15 cellular contexts compared by ENCODE assay signal in the genomic region with DNA sequence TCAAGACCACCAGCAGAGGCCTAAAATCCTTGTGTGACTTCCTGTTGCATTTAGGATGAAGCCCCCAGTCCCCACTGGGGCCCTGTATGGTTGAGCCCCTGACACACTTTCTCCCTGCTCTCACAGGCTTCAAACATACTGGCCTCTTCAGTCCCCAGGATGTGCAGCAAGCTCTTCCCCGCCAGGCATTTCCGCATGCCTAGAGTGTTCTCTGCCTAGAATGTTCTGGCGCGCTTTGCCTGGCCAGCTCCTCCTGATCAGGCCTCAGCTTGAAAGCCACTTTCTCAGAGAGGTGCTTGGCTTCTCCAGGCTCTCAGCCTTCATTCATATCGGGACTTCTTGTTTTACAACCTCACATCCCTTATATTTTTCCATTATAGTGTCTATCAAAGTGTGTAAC.
DNase-seq lines count a peak whose midpoint lies in the region; ATAC-seq and TF ChIP-seq lines count a peak whose summit lies in the region.
"Had no signal": no experiment of that assay in that cellular context is flagged by ENCODE, and none has a peak within 500 bp of the region (broad histone marks: within the 10 kb centered on the region; RNA-seq: fewer than 3 reads in every experiment).

No MANE protein-coding gene starts in this region.

- intact Hi-C loops in MCF 10A (cut with micrococcal nuclease), result no loop called here
- intact Hi-C loops in posterior vena cava (cut with DNase I), result no loop called here

- no peaks in the 10 kb centered on the region for H3K4me1 ChIP-seq in SJCRH30
- H3K4me1 ChIP-seq: HAP-1 had no signal

- no peaks in the 10 kb centered on the region for H3K9me3 ChIP-seq in SJCRH30 (replicated peaks)
- H3K9me3 ChIP-seq: BLaER1 treated with 17β-estradiol and CSF1 and Interleukin-3, amounts not matched to agents 10 nM and 100 nM; HAP-1 had no signal

- in situ Hi-C loops in T47D (cut with HindIII; ENCODE audit: low pct_unique_long_range_greater_than_20kb, low sequenced_read_pairs), result no loop called here

- peaks cover 18% of the 10 kb centered on the region for H3K27me3 ChIP-seq in SJCRH30
- H3K27me3 ChIP-seq: BLaER1 treated with 17β-estradiol and CSF1 and Interleukin-3, amounts not matched to agents 10 nM and 100 nM had no signal

- no peaks in the 10 kb centered on the region for H3K27me3 Mint-ChIP-seq in MCF 10A (ENCODE audit: insufficient read depth, unreplicated experiment)
- peaks cover 17% of the 10 kb centered on the region for H3K27me3 Mint-ChIP-seq in activated T-cell treated with anti-CD3 and anti-CD28 coated beads, Interleukin-2, amount 50 U/mL, for 4 hours (ENCODE audit: low read depth)

- no peaks in the 10 kb centered on the region for H3K36me3 ChIP-seq in SJCRH30
- H3K36me3 ChIP-seq: HAP-1 had no signal

- no peak overlapping the region for H3K27ac Mint-ChIP-seq in MCF 10A (ENCODE audit: low read depth, unreplicated experiment)
- H3K27ac Mint-ChIP-seq: B cell; CD8-positive, alpha-beta T cell had no signal

- no peak overlapping the region for H3K4me3 Mint-ChIP-seq in MCF 10A (ENCODE audit: unreplicated experiment)
- H3K4me3 Mint-ChIP-seq in activated T-cell treated with anti-CD3 and anti-CD28 coated beads, Interleukin-2, amount 50 U/mL, for 4 hours, result no peak overlapping the region
- H3K4me3 Mint-ChIP-seq: B cell; CD8-positive, alpha-beta T cell had no signal

- peak; percentile 15 to 19 for DNase-seq in T47D (ENCODE audit: low read depth in 1 of 2, low spot score in 1 of 2)
- no peak for DNase-seq in MCF 10A (ENCODE audit: unreplicated experiment)
- DNase-seq in posterior vena cava (ENCODE audit: low spot score), result peak; percentile 65
- DNase-seq in GF-D8 (lab: John Stamatoyannopoulos, UW), result no peak
- DNase-seq in activated T-cell treated with anti-CD3 and anti-CD28 coated beads, Interleukin-2, amount 50 U/mL, for 4 hours, result no peak
- DNase-seq in inferior parietal cortex (ENCODE audit: extremely low spot score), result no peak
- DNase-seq in SJCRH30, result no peak
- DNase-seq: 8988T; Calu3; CD8-positive, alpha-beta T cell; GM23248 had no signal

- no peaks in the 10 kb centered on the region for H3K36me3 Mint-ChIP-seq in MCF 10A (ENCODE audit: insufficient read depth, unreplicated experiment)
- H3K36me3 Mint-ChIP-seq in activated T-cell treated with anti-CD3 and anti-CD28 coated beads, Interleukin-2, amount 50 U/mL, for 4 hours (ENCODE audit: insufficient read depth), result no peaks in the 10 kb centered on the region
- H3K36me3 Mint-ChIP-seq: CD8-positive, alpha-beta T cell had no signal

- H3K9me3 Mint-ChIP-seq in MCF 10A (ENCODE audit: unreplicated experiment), result no peaks in the 10 kb centered on the region
- H3K9me3 Mint-ChIP-seq in activated T-cell treated with anti-CD3 and anti-CD28 coated beads, Interleukin-2, amount 50 U/mL, for 4 hours, result no peaks in the 10 kb centered on the region
- H3K9me3 Mint-ChIP-seq: CD8-positive, alpha-beta T cell had no signal

- TF ChIP-seq CTCF in MCF 10A (IDR thresholded peaks at IDR 0.05; ENCODE audit: unreplicated experiment), result no peak

- ATAC-seq in esophagus mucosa, result peak; percentile 55
- ATAC-seq in activated T-cell treated with anti-CD3 and anti-CD28 coated beads, Interleukin-2, amount 50 U/mL, for 4 hours, result no peak
- ATAC-seq: CD8-positive, alpha-beta T cell had no signal

- H3K27ac ChIP-seq in SJCRH30, result no peak overlapping the region
- H3K27ac ChIP-seq: BLaER1 treated with 17β-estradiol and CSF1 and Interleukin-3, amounts not matched to agents 10 nM and 100 nM; GM23248 had no signal

- H3K4me1 Mint-ChIP-seq in MCF 10A (ENCODE audit: insufficient read depth, unreplicated experiment), result peaks cover 16% of the 10 kb centered on the region
- no peaks in the 10 kb centered on the region for H3K4me1 Mint-ChIP-seq in activated T-cell treated with anti-CD3 and anti-CD28 coated beads, Interleukin-2, amount 50 U/mL, for 4 hours (ENCODE audit: low read depth)
- H3K4me1 Mint-ChIP-seq: B cell had no signal

- POLR2A ChIA-PET in MCF 10A (lab: Yijun Ruan, JAX), result no interaction called here

- BruUV-seq in MCF 10A (replicated peaks; lab: Mats Ljungman, UMichigan), result no TSS peak

- H3K4me3 ChIP-seq in SJCRH30, result no peak overlapping the region
- H3K4me3 ChIP-seq: BLaER1 treated with 17β-estradiol and CSF1 and Interleukin-3, amounts not matched to agents 10 nM and 100 nM; GM23248; HAP-1 had no signal

- CTCF ChIA-PET in MCF 10A (lab: Yijun Ruan, JAX), result no interaction called here

Comparison
In these comparisons a context has a peak if more than half of its experiments do, and no peak if none do; other contexts are left out.
1. DNase-seq: peak in T47D (2 of 2) and posterior vena cava (single experiment); none in MCF 10A (single experiment), GF-D8 (single experiment), activated T-cell treated with anti-CD3 and anti-CD28 coated beads, Interleukin-2, amount 50 U/mL, for 4 hours (single experiment), inferior parietal cortex (single experiment) and SJCRH30 (0 of 2).